Comparison of ENCODE assay signal across 8 cellular contexts in the genomic region with DNA sequence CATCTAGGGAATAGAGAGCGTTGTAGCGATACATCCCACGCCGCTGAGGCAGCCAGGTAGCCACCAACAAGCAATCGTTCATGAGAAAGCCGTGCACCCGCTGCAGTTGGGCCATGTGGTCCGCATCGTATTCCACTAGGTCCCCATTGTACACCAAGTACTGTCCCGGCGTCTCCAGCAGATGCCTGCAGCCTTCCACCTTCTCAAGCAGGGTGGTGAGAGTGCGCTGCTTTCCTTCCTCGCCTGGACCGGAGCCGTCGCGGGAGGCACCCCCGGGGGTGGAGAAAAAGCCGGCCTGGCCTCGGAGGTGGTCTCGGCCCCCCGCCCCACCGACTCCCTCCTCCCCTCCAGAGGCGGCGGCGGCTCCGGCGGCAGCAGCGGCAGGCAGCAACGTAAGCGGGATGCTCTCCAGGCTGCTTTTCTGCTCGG. TPM values are rescaled to one million over a fixed set of nuclear protein-coding genes. Genes with fewer than 3 reads are reported as not detected.
DNase-seq lines count a peak whose midpoint lies in the region; ATAC-seq and TF ChIP-seq lines count a peak whose summit lies in the region.

No MANE protein-coding gene starts in this region.

- 2% methylated on average over 17 to 32 of the region's 32 CpGs for WGBS in endodermal cell (ENCODE audit: insufficient coverage in 1 of 2, insufficient read length in 1 of 2), 2 experiments

- no peaks in the 10 kb centered on the region for H3K9me3 ChIP-seq in endodermal cell (ENCODE audit: control insufficient read depth, low read length)

- H3K9me3 Mint-ChIP-seq in endodermal cell (no peaks in the 10 kb centered on the region), natural killer cell (no peaks in the 10 kb centered on the region)

- H3K27me3 Mint-ChIP-seq in endodermal cell (ENCODE audit: insufficient read depth) (no peaks in the 10 kb centered on the region), natural killer cell (ENCODE audit: low read depth in 2 of 2) (no peaks in the 10 kb centered on the region)

- peaks cover 22% of the 10 kb centered on the region for H3K36me3 Mint-ChIP-seq in endodermal cell (ENCODE audit: low read depth)
- peaks cover 8% of the 10 kb centered on the region for H3K36me3 Mint-ChIP-seq in natural killer cell

- peak overlapping the region; percentile 98 for H3K4me3 ChIP-seq in endodermal cell (ENCODE audit: low read length)

- ATAC-seq in GM21825 (IDR thresholded peaks at IDR 0.05; ENCODE audit: unreplicated experiment) (peak; percentile 3), natural killer cell (peak in 1 of 3 donors; percentile 8), HG02970 (IDR thresholded peaks at IDR 0.05; ENCODE audit: low FRiP score, unreplicated experiment) (no peak)

- DNase-seq in COLO668 (lab: John Stamatoyannopoulos, UW; ENCODE audit: unreplicated experiment) (peak; percentile 51), RKO (ENCODE audit: low spot score) (peak; percentile 35), endodermal cell (no peak), natural killer cell (no peak), cerebellar nuclear complex (lab: John Stamatoyannopoulos, UW) (no peak), NCI-H2029 (lab: John Stamatoyannopoulos, UW) (no peak)

- no peak for TF ChIP-seq CTCF in endodermal cell (conservative IDR thresholded peaks at IDR 0.05)
- no peak for TF ChIP-seq CTCF in natural killer cell (IDR thresholded peaks at IDR 0.05)

- H3K4me3 Mint-ChIP-seq in endodermal cell, result peak overlapping the region; percentile 100
- peak overlapping the region; percentile 100 for H3K4me3 Mint-ChIP-seq in natural killer cell

- no peaks in the 10 kb centered on the region for H3K27me3 ChIP-seq in endodermal cell (ENCODE audit: control insufficient read depth, insufficient read depth, low read length, poor library complexity, severe bottlenecking)

- peaks cover 8% of the 10 kb centered on the region for H3K4me1 ChIP-seq in endodermal cell (ENCODE audit: control insufficient read depth, insufficient read depth, low read length)

- H3K27ac Mint-ChIP-seq in endodermal cell (peak overlapping the region; percentile 82), natural killer cell (peak overlapping the region; percentile 99 to 100)

- intact Hi-C loops in natural killer cell (cut with micrococcal nuclease), result loop anchor here (5.0 kb wide), 1 partner anchor 360 kb away; a partner anchor contains a TSS

- H3K4me1 Mint-ChIP-seq in endodermal cell (peaks cover 42% of the 10 kb centered on the region), natural killer cell (peaks cover 53 to 64% of the 10 kb centered on the region in 2 donors)

- peaks cover 18% of the 10 kb centered on the region for H3K36me3 ChIP-seq in endodermal cell (ENCODE audit: control insufficient read depth, insufficient read depth, low read length)

- H3K9ac ChIP-seq in endodermal cell (ENCODE audit: extremely low read depth, low read length, poor library complexity, severe bottlenecking), result peak overlapping the region; percentile 71

- H3K27ac ChIP-seq in endodermal cell (ENCODE audit: low read depth, low read length), result peak overlapping the region; percentile 80

RNA-seq across cellular contexts. Expression of a gene that starts 0.6 kb away (rescaled TPM):
- total RNA-seq in endodermal cell (10 to 100 TPM in 1 of 2 donors, 1 to 10 TPM in 1; 9.9 to 13.1 TPM), natural killer cell (10 to 100 TPM; 29.0 to 37.1 (median 34.7) TPM)
- 5.6 TPM for polyA plus RNA-seq in endodermal cell (2013, experiment 1 of 2)
- 6.0 TPM for polyA plus RNA-seq in endodermal cell (2013, experiment 2 of 2)

RNA-seq across cellular contexts. Expression of a gene that starts 1.0 kb away (rescaled TPM):
- 10 to 100 TPM; 12.4 to 20.4 TPM for total RNA-seq in endodermal cell
- 11.3 TPM for polyA plus RNA-seq in endodermal cell (2013, experiment 1 of 2)
- 11.5 TPM for polyA plus RNA-seq in endodermal cell (2013, experiment 2 of 2)
- total RNA-seq in natural killer cell, result 10 to 100 TPM; 31.1 to 42.6 (median 36.6) TPM

Comparison
In these comparisons a context has a peak if more than half of its experiments do, and no peak if none do; other contexts are left out.
1. DNase-seq: peak in COLO668 (single experiment) and RKO (single experiment); none in endodermal cell (single experiment), natural killer cell (single experiment), cerebellar nuclear complex (0 of 2) and NCI-H2029 (single experiment).